17 cellular contexts compared by ENCODE assay signal in the genomic region with DNA sequence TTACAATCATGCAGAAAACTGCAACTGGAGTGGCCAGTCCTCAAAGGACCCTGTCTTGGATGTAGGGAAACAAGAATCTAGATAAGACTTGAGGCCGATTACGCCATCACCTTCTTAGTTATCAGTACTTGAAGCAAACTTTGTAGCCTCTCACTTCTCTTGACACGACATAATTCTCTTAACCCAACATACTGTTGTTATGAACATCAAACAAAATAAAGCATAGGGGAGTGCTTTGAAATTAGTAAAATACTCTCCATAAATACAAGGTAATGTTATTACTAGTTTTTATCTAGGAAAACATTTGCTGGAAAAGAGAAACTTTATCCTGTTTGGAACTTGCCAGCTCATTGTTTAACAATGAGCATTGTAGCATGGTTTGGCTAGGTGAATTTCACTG.
A peak's percentile ranks its signal among the peaks of the same experiment; 100 is the strongest.
DNase-seq lines count a peak whose midpoint lies in the region; FAIRE-seq and TF ChIP-seq lines count a peak whose summit lies in the region.
"Had no signal": no experiment of that assay in that cellular context is flagged by ENCODE, and none has a peak within 500 bp of the region (broad histone marks: within the 10 kb centered on the region; RNA-seq: fewer than 3 reads in every experiment).

No MANE protein-coding gene starts in this region.

- 45% methylated on average over 3 of the region's 3 CpGs for WGBS in hepatocyte (ENCODE audit: low lambda C conversion rate, missing lambda C conversion rate)
- WGBS in mammary epithelial cell (ENCODE audit: low coverage, missing lambda C conversion rate), result 56% methylated on average over 3 of the region's 3 CpGs

- TF ChIP-seq POLR2A in endothelial cell of umbilical vein (IDR thresholded peaks at IDR 0.05; ENCODE audit: low read depth, low read length), result no peak

- in situ Hi-C loops in mammary epithelial cell (cut with MboI; ENCODE audit: low sequenced_read_pairs in 2 of 2), result no loop called here

- intact Hi-C loops in endothelial cell of umbilical vein (cut with micrococcal nuclease), result loop anchor here (1.0 kb wide), 1 partner anchor 8 kb away; no protein-coding TSS in a partner anchor
- intact Hi-C loops in PC-9 (cut with micrococcal nuclease; ENCODE audit: unreplicated experiment), result no loop called here
- intact Hi-C loops in mammary epithelial cell (cut with micrococcal nuclease), result no loop called here

- dilution Hi-C loops in endothelial cell of umbilical vein (cut with MboI; ENCODE audit: extremely low pct_ligation_motif_present, low sequenced_read_pairs), result no loop called here
- dilution Hi-C loops in mammary epithelial cell (cut with HindIII; ENCODE audit: low sequenced_read_pairs), result no loop called here

- H3K4me3 ChIP-seq in endothelial cell of umbilical vein (replicated peaks in 1 of 3; ENCODE audit: insufficient read depth in 1 of 3, low read depth in 1 of 3, low read length in 3 of 3) (peak overlapping the region in 1 of 3 experiments; percentile 42), hepatocyte (no peak overlapping the region), PC-9 (no peak overlapping the region), mammary epithelial cell (replicated peaks in 1 of 3; ENCODE audit: insufficient read depth in 1 of 3, low read depth in 2 of 3, low read length in 3 of 3) (no peak overlapping the region)
- H3K4me3 ChIP-seq: BLaER1 treated with 17β-estradiol and CSF1 and Interleukin-3, amounts not matched to agents 10 nM and 100 nM had no signal

- H3K79me2 ChIP-seq in endothelial cell of umbilical vein (ENCODE audit: control insufficient read depth, insufficient read depth, low read length) (no peaks in the 10 kb centered on the region), hepatocyte (no peaks in the 10 kb centered on the region), PC-9 (ENCODE audit: low read depth) (no peaks in the 10 kb centered on the region), mammary epithelial cell (ENCODE audit: insufficient read depth, low read length) (no peaks in the 10 kb centered on the region)

- H3F3A ChIP-seq in PC-9 (ENCODE audit: insufficient read depth, low read depth), result no peaks in the 10 kb centered on the region

- H4K20me1 ChIP-seq in endothelial cell of umbilical vein (replicated peaks; ENCODE audit: control insufficient read depth, extremely low read depth, insufficient read depth, low read length) (no peaks in the 10 kb centered on the region), hepatocyte (ENCODE audit: insufficient read depth, poor library complexity, severe bottlenecking) (no peaks in the 10 kb centered on the region), PC-9 (ENCODE audit: insufficient read depth) (no peaks in the 10 kb centered on the region), mammary epithelial cell (ENCODE audit: insufficient read depth, low read length) (no peaks in the 10 kb centered on the region)
- H4K20me1 ChIP-seq: BLaER1 treated with 17β-estradiol and CSF1 and Interleukin-3, amounts not matched to agents 10 nM and 100 nM had no signal

- no peak overlapping the region for H3K9ac ChIP-seq in endothelial cell of umbilical vein (replicated peaks; ENCODE audit: extremely low read depth, insufficient read depth, low read length)
- no peak overlapping the region for H3K9ac ChIP-seq in mammary epithelial cell (ENCODE audit: insufficient read depth, low read length)
- H3K9ac ChIP-seq: BLaER1 treated with 17β-estradiol and CSF1 and Interleukin-3, amounts not matched to agents 10 nM and 100 nM had no signal

- POLR2A ChIA-PET in endothelial cell of umbilical vein (lab: Charles Lee), result no interaction called here
- POLR2A ChIA-PET in PC-9 (lab: Charles Lee; ENCODE audit: unreplicated experiment), result no interaction called here

- no peaks in the 10 kb centered on the region for H3K9me2 ChIP-seq in hepatocyte (replicated peaks; ENCODE audit: insufficient read depth)
- no peaks in the 10 kb centered on the region for H3K9me2 ChIP-seq in PC-9 (ENCODE audit: insufficient read depth)

- BruUV-seq in endothelial cell of umbilical vein (replicated peaks; lab: Mats Ljungman, UMichigan), result no TSS peak
- no TSS peak for BruUV-seq in PC-9 (replicated peaks; lab: Mats Ljungman, UMichigan)
- BruUV-seq in mammary epithelial cell (replicated peaks; lab: Mats Ljungman, UMichigan), result no TSS peak

- CTCF ChIA-PET in endothelial cell of umbilical vein (lab: Charles Lee) (interaction anchor here (0.6 to 1.8 kb wide), 2 partner anchors 9 to 108 kb away, joined by 4 to 6 read pairs; no protein-coding TSS in a partner anchor), PC-9 (lab: Charles Lee) (no interaction called here), mammary epithelial cell (lab: Charles Lee; ENCODE audit: low non-redundant PET) (no interaction called here)

- TF ChIP-seq CTCF in endothelial cell of umbilical vein (IDR thresholded peaks at IDR 0.05; ENCODE audit: extremely low read depth in 1 of 2, insufficient read depth in 1 of 2, low read depth in 1 of 2, low read length in 2 of 2) (no peak), hepatocyte (IDR thresholded peaks at IDR 0.05; ENCODE audit: poor library complexity) (no peak), PC-9 (conservative IDR thresholded peaks at IDR 0.05) (no peak), mammary epithelial cell (conservative IDR thresholded peaks at IDR 0.05 in 1 of 2, IDR thresholded peaks at IDR 0.05 in 1 of 2; ENCODE audit: extremely low read depth in 1 of 2, insufficient read depth in 1 of 2, low read depth in 1 of 2, low read length in 2 of 2) (no peak)

- no peaks in the 10 kb centered on the region for H3K27me3 ChIP-seq in endothelial cell of umbilical vein (ENCODE audit: control insufficient read depth in 2 of 2, insufficient read depth in 2 of 2, low read length in 2 of 2)
- no peaks in the 10 kb centered on the region for H3K27me3 ChIP-seq in hepatocyte
- no peaks in the 10 kb centered on the region for H3K27me3 ChIP-seq in PC-9 (ENCODE audit: insufficient read depth, low read depth)
- no peaks in the 10 kb centered on the region for H3K27me3 ChIP-seq in mammary epithelial cell (ENCODE audit: insufficient read depth, low read length)
- H3K27me3 ChIP-seq: BLaER1 treated with 17β-estradiol and CSF1 and Interleukin-3, amounts not matched to agents 10 nM and 100 nM had no signal

- H3K4me2 ChIP-seq in endothelial cell of umbilical vein (ENCODE audit: insufficient read depth, low read length) (peak overlapping the region; percentile 60), hepatocyte (no peak overlapping the region), PC-9 (no peak overlapping the region), mammary epithelial cell (ENCODE audit: insufficient read depth, low read depth, low read length) (no peak overlapping the region)
- H3K4me2 ChIP-seq: BLaER1 treated with 17β-estradiol and CSF1 and Interleukin-3, amounts not matched to agents 10 nM and 100 nM had no signal

- peak overlapping the region; percentile 50 for H2AFZ ChIP-seq in endothelial cell of umbilical vein (ENCODE audit: low read depth, low read length)
- no peak overlapping the region for H2AFZ ChIP-seq in hepatocyte
- no peak overlapping the region for H2AFZ ChIP-seq in PC-9
- no peak overlapping the region for H2AFZ ChIP-seq in mammary epithelial cell (ENCODE audit: low read depth, low read length)

- H3K36me3 ChIP-seq in endothelial cell of umbilical vein (ENCODE audit: control insufficient read depth in 2 of 2, extremely low read depth in 1 of 2, insufficient read depth in 2 of 2, low read length in 2 of 2) (no peaks in the 10 kb centered on the region), hepatocyte (replicated peaks; ENCODE audit: insufficient read depth, low read depth) (no peaks in the 10 kb centered on the region), PC-9 (ENCODE audit: low read depth) (no peaks in the 10 kb centered on the region), mammary epithelial cell (ENCODE audit: insufficient read depth, low read length) (no peaks in the 10 kb centered on the region)
- H3K36me3 ChIP-seq: BLaER1 treated with 17β-estradiol and CSF1 and Interleukin-3, amounts not matched to agents 10 nM and 100 nM had no signal

- H3K27ac ChIP-seq in endothelial cell of umbilical vein (ENCODE audit: insufficient read depth, low read depth, low read length) (peak overlapping the region; percentile 33), hepatocyte (no peak overlapping the region), PC-9 (no peak overlapping the region), mammary epithelial cell (ENCODE audit: insufficient read depth, low read depth, low read length) (no peak overlapping the region)
- H3K27ac ChIP-seq: BLaER1 treated with 17β-estradiol and CSF1 and Interleukin-3, amounts not matched to agents 10 nM and 100 nM had no signal

- DNase-seq in OCI-M1 (lab: John Stamatoyannopoulos, UW) (peak; percentile 82), endothelial cell of umbilical vein (ENCODE audit: low read depth, low spot score) (peak; percentile 83), hepatocyte (ENCODE audit: low spot score) (peak; percentile 50), PC-9 (no peak), mammary epithelial cell (no peak), activated T-cell treated with anti-CD3 and anti-CD28 coated beads for 4 hours (no peak)
- DNase-seq: CD4-positive, CD25-positive, alpha-beta regulatory T cell; CD8-positive, alpha-beta memory T cell; COR-L47; H9 had no signal

- FAIRE-seq in endothelial cell of umbilical vein (lab: Jason Lieb, UNC), result peak; percentile 73
- FAIRE-seq: D721Med, G401.6, GM12891, GM19239, H1, HTR-8/SVneo had no signal

- H3K4me1 ChIP-seq in endothelial cell of umbilical vein (ENCODE audit: control insufficient read depth, extremely low read depth, insufficient read depth, low read length) (peaks cover 12% of the 10 kb centered on the region), hepatocyte (ENCODE audit: insufficient read depth) (peaks cover 10% of the 10 kb centered on the region), PC-9 (replicated peaks; ENCODE audit: insufficient read depth) (no peaks in the 10 kb centered on the region), mammary epithelial cell (ENCODE audit: insufficient read depth, low read length) (no peaks in the 10 kb centered on the region)
- H3K4me1 ChIP-seq: BLaER1 treated with 17β-estradiol and CSF1 and Interleukin-3, amounts not matched to agents 10 nM and 100 nM had no signal

- H3K9me1 ChIP-seq in endothelial cell of umbilical vein (replicated peaks; ENCODE audit: control insufficient read depth, extremely low read depth, insufficient read depth, low read length), result no peaks in the 10 kb centered on the region

- H3K9me3 ChIP-seq in endothelial cell of umbilical vein (replicated peaks; ENCODE audit: control insufficient read depth, insufficient read depth, low read length), result no peaks in the 10 kb centered on the region
- no peaks in the 10 kb centered on the region for H3K9me3 ChIP-seq in hepatocyte (ENCODE audit: low read depth)
- H3K9me3 ChIP-seq in PC-9 (ENCODE audit: insufficient read depth, low read depth), result no peaks in the 10 kb centered on the region
- H3K9me3 ChIP-seq in mammary epithelial cell (replicated peaks; ENCODE audit: insufficient read depth, low read length), result peaks cover 15% of the 10 kb centered on the region
- H3K9me3 ChIP-seq: BLaER1 treated with 17β-estradiol and CSF1 and Interleukin-3, amounts not matched to agents 10 nM and 100 nM had no signal

TF ChIP-seq in endothelial cell of umbilical vein, 7 proteins besides CTCF, POLR2A, EP300 and RAD21 (continues in another document):
- TF ChIP-seq GATA2 (IDR thresholded peaks at IDR 0.05; ENCODE audit: insufficient read depth, insufficient read length, low read depth, low read length), result peak; percentile 13

Comparison
In these comparisons a context has a peak if more than half of its experiments do, and no peak if none do; other contexts are left out.
1. DNase-seq: peak in OCI-M1 (single experiment), endothelial cell of umbilical vein (single experiment) and hepatocyte (single experiment); none in PC-9 (0 of 2), mammary epithelial cell (single experiment) and activated T-cell treated with anti-CD3 and anti-CD28 coated beads for 4 hours (single experiment).